8 cellular contexts compared by ENCODE assay signal in the genomic region with DNA sequence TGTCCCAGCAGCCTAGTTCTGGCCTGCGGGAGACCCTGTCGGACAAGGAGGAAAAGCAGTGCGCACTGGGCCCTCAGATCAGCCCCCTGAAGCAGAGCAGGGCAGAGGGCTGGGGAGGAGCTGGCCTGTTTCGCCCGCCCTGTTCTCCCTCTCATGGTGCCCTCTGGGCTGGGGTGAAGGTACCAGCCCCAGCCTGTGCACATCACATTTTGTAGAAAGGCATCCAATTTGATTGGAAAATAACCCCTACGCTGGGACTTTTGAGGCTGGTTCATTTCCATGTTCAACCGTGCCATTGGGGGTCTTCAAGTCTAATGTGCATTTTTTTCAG. TPM values are rescaled to one million over a fixed set of nuclear protein-coding genes. Genes with fewer than 3 reads are reported as not detected.
DNase-seq lines count a peak whose midpoint lies in the region; ATAC-seq and TF ChIP-seq lines count a peak whose summit lies in the region.

No MANE protein-coding gene starts in this region.

- DNase-seq in H9 (no peak), SK-N-MC (ENCODE audit: low read depth, low spot score) (no peak), foreskin keratinocyte (no peak), NCI-H526 treated with DMSO at 0.1 percent for 48 hours (lab: John Stamatoyannopoulos, UW) (no peak), D341Med (ENCODE audit: low spot score) (no peak), superior temporal gyrus (ENCODE audit: extremely low spot score) (no peak)

- peak overlapping the region; percentile 82 for H3K18ac ChIP-seq in H9 (ENCODE audit: insufficient read length, low read depth, low read length)

- peak overlapping the region; percentile 91 for H3K14ac ChIP-seq in H9 (ENCODE audit: insufficient read depth, low read length)

- no peaks in the 10 kb centered on the region for H3K9me3 ChIP-seq in H9 (ENCODE audit: control insufficient read depth, low read depth, low read length)
- H3K9me3 ChIP-seq in SK-N-MC (ENCODE audit: low read depth, low read length) = no peaks in the 10 kb centered on the region
- no peaks in the 10 kb centered on the region for H3K9me3 ChIP-seq in skeletal muscle tissue (ENCODE audit: control insufficient read depth in 3 of 3, low read length in 3 of 3)

- H3K23ac ChIP-seq in H9 (ENCODE audit: insufficient read length, low read depth, low read length) = no peak overlapping the region

- peak overlapping the region; percentile 98 for H3K4me3 ChIP-seq in SK-N-MC
- peak overlapping the region; percentile 66 to 91 (median 88) for H3K4me3 ChIP-seq in skeletal muscle tissue (ENCODE audit: low read length in 3 of 3)

- H3T11ph ChIP-seq in H9 (ENCODE audit: low read length) = no peak overlapping the region

- H3K27ac Mint-ChIP-seq in H9 = peak overlapping the region; percentile 91 to 100 (median 99)

- H3K27me3 Mint-ChIP-seq in H9 (ENCODE audit: low read depth) = no peaks in the 10 kb centered on the region

- H3K23me2 ChIP-seq in H9 (ENCODE audit: insufficient read length, low read depth, low read length, poor library complexity, severe bottlenecking) = peaks cover 18% of the 10 kb centered on the region

- WGBS in H9 (ENCODE audit: extremely low coverage, insufficient read length, low lambda C conversion rate) = no CpG with 5 or more reads among the region's 7 CpGs

- peak overlapping the region; percentile 94 to 97 for H3K4me3 Mint-ChIP-seq in H9

- H3K9me3 Mint-ChIP-seq in H9 = no peaks in the 10 kb centered on the region; a peak in 1 of 5 replicates

- H3K36me3 ChIP-seq in SK-N-MC (ENCODE audit: insufficient read depth, low read length) (peaks cover 9% of the 10 kb centered on the region), skeletal muscle tissue (ENCODE audit: control insufficient read depth in 3 of 3, insufficient read depth in 3 of 3, low read length in 3 of 3) (no peaks in the 10 kb centered on the region)

- TF ChIP-seq CTCF in H9 (conservative IDR thresholded peaks at IDR 0.05) (no peak), foreskin keratinocyte (conservative IDR thresholded peaks at IDR 0.05) (no peak)

- H3K4me1 Mint-ChIP-seq in H9 = peaks cover 28 to 31% of the 10 kb centered on the region in 2 experiments

- H2BK20ac ChIP-seq in H9 (ENCODE audit: low read depth, low read length, poor library complexity, severe bottlenecking) = no peak overlapping the region

- H2BK15ac ChIP-seq in H9 (ENCODE audit: low read depth, low read length) = no peak overlapping the region

- H3K4ac ChIP-seq in H9 (ENCODE audit: low read depth, low read length) = no peak overlapping the region

- no peak overlapping the region for H2BK12ac ChIP-seq in H9 (ENCODE audit: insufficient read length, low read depth, low read length)

- H3K4me2 ChIP-seq in H9 (ENCODE audit: insufficient read depth, insufficient read length, low read length) = peak overlapping the region; percentile 54

- H4K91ac ChIP-seq in H9 (ENCODE audit: insufficient read length, low read depth, low read length) = no peak overlapping the region

- no peak overlapping the region for H2BK120ac ChIP-seq in H9 (ENCODE audit: low read depth, low read length, poor library complexity, severe bottlenecking)

- H3K9ac ChIP-seq in H9 (ENCODE audit: extremely low read depth, insufficient read length, low read length) (peak overlapping the region; percentile 82), SK-N-MC (ENCODE audit: insufficient read length) (peak overlapping the region; percentile 99), skeletal muscle tissue (ENCODE audit: low read depth in 1 of 3, low read length in 3 of 3) (peak overlapping the region in 2 of 3 donors; percentile 20 to 93)

- no peak overlapping the region for H2AFZ ChIP-seq in H9 (ENCODE audit: low read length)

- H3K36me3 Mint-ChIP-seq in H9 (ENCODE audit: insufficient read depth in 1 of 3, low read depth in 3 of 3) = peaks cover 3 to 5% (median 4%) of the 10 kb centered on the region in 3 experiments; a peak in 6 of 7 replicates

- ATAC-seq in foreskin keratinocyte (peak; percentile 6), GM21825 (IDR thresholded peaks at IDR 0.05; ENCODE audit: unreplicated experiment) (no peak)

- H4K8ac ChIP-seq in H9 (replicated peaks; ENCODE audit: insufficient read length, low read depth, low read length) = no peak overlapping the region

- no peaks in the 10 kb centered on the region for H3K79me1 ChIP-seq in H9 (ENCODE audit: insufficient read depth, low read depth, low read length, poor library complexity, severe bottlenecking)

- peaks cover 2% of the 10 kb centered on the region for H4K20me1 ChIP-seq in H9 (ENCODE audit: control insufficient read depth, insufficient read depth, insufficient read length)

- H3K27me3 ChIP-seq in H9 (ENCODE audit: insufficient read depth, low read length) (no peaks in the 10 kb centered on the region), foreskin keratinocyte (no peaks in the 10 kb centered on the region), skeletal muscle tissue (ENCODE audit: control insufficient read depth in 3 of 3, insufficient read depth in 3 of 3, low read length in 3 of 3) (no peaks in the 10 kb centered on the region)

- H3K4me1 ChIP-seq in H9 (ENCODE audit: insufficient read depth, low read length) (peaks cover 4% of the 10 kb centered on the region), foreskin keratinocyte (peaks cover 22% of the 10 kb centered on the region), skeletal muscle tissue (ENCODE audit: control insufficient read depth in 3 of 3, insufficient read depth in 3 of 3, low read length in 3 of 3) (peaks cover 41 to 43% (median 43%) of the 10 kb centered on the region in 3 donors)

- no peak overlapping the region for H4K5ac ChIP-seq in H9 (ENCODE audit: insufficient read length, low read depth, low read length)

- H3K56ac ChIP-seq in H9 (ENCODE audit: insufficient read length, low read depth, low read length) = no peak overlapping the region

- H3K27ac ChIP-seq in H9 (ENCODE audit: insufficient read length, low read depth, low read length) (no peak overlapping the region), SK-N-MC (peak overlapping the region; percentile 68; the same call in 1 of the 2 replicates), foreskin keratinocyte (peak overlapping the region; percentile 53), skeletal muscle tissue (ENCODE audit: low read depth, low read length) (no peak overlapping the region)

- H2BK5ac ChIP-seq in H9 (ENCODE audit: insufficient read length, low read length) = no peak overlapping the region

- H2AK5ac ChIP-seq in H9 (ENCODE audit: insufficient read length, low read length) = no peak overlapping the region

- H3K79me2 ChIP-seq in H9 (ENCODE audit: insufficient read depth, low read length) = peaks cover 33% of the 10 kb centered on the region; the same call in 1 of the 2 replicates

RNA-seq across cellular contexts. Expression of a gene that starts 0.8 kb away (rescaled TPM):
- 212 and 217 TPM in 2 replicates for total RNA-seq in H9 (2021)
- total RNA-seq in foreskin keratinocyte = 137 and 151 TPM in 2 replicates
- polyA plus RNA-seq in foreskin keratinocyte = 95.9 and 105 TPM in 2 replicates
- total RNA-seq in skeletal muscle tissue = 148 TPM

Comparison
In these comparisons a context has a peak if more than half of its experiments do, and no peak if none do; other contexts are left out.
1. H3K27ac ChIP-seq: peak in SK-N-MC (single experiment) and foreskin keratinocyte (single experiment); none in H9 (single experiment) and skeletal muscle tissue (single experiment).
2. Peak in every context shown above with its lines, with median percentiles within 50 percentile points of each other: H3K9ac ChIP-seq.